9 cellular contexts compared by ENCODE assay signal in the genomic region with DNA sequence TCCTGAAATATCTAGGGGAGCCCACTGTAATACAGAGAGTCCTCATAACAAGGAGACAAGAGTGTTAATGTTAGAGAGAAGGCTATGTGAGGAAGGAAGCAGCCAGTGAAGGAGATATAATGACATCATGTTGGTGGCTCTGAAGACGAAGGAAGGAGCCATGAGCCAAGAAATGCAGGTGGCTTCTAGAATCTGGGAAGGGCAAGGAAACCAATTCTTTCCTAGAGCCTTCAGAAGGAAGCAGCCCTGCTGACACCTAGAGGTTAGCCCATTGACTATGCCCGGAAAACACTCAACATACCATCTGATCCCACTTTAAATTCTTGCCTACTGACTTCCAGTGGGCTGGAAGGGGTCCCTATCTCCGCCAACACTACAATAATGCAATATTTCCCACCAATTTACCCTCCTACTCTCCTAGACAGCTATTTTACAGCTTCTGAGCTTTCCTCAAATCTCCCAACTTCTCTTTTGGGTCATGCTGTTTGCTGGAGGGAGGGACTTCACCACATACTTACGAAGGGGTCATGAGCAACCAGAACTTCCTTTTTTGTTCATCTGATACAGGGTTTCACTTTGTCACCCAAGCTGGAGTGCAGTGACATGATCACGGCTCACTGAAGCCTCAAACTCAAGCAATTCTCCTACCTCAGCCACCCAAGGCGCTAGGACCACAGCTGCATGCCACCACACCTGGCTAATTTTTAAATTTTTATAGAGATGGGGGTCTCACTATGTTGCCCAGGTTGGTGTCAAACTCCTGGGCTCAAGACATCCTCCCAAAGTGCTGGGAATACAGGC. TPM values are rescaled to one million over a fixed set of nuclear protein-coding genes. Genes with fewer than 3 reads are reported as not detected.
DNase-seq lines count a peak whose midpoint lies in the region; ATAC-seq and TF ChIP-seq lines count a peak whose summit lies in the region.
"Had no signal": no experiment of that assay in that cellular context is flagged by ENCODE, and none has a peak within 500 bp of the region (broad histone marks: within the 10 kb centered on the region; RNA-seq: fewer than 3 reads in every experiment).

No MANE protein-coding gene starts in this region.

- TF ChIP-seq POLR2A in GM18505 (IDR thresholded peaks at IDR 0.05; ENCODE audit: borderline replicate concordance, extremely low read depth, insufficient read depth, insufficient read length) (peak; percentile 17), vagina (IDR thresholded peaks at IDR 0.05) (no peak)

- H3K27ac ChIP-seq in SJCRH30 = no peak overlapping the region
- no peak overlapping the region for H3K27ac ChIP-seq in vagina
- no peak overlapping the region for H3K27ac ChIP-seq in right atrium auricular region
- H3K27ac ChIP-seq: KMS-11 had no signal

- H3K4me1 ChIP-seq in SJCRH30 (no peaks in the 10 kb centered on the region), vagina (no peaks in the 10 kb centered on the region), right atrium auricular region (peaks cover 0 to 8% of the 10 kb centered on the region in 2 donors)

- peaks cover 7% of the 10 kb centered on the region; the same call in 1 of the 2 replicates for H3K9me3 ChIP-seq in SJCRH30 (replicated peaks)
- H3K9me3 ChIP-seq in vagina = no peaks in the 10 kb centered on the region
- no peaks in the 10 kb centered on the region for H3K9me3 ChIP-seq in right atrium auricular region

- H3K27me3 ChIP-seq in SJCRH30 = no peaks in the 10 kb centered on the region
- no peaks in the 10 kb centered on the region for H3K27me3 ChIP-seq in vagina
- H3K27me3 ChIP-seq in right atrium auricular region = no peaks in the 10 kb centered on the region

- peak; percentile 92 for ATAC-seq in GM18505 (IDR thresholded peaks at IDR 0.05; ENCODE audit: unreplicated experiment)
- peak; percentile 91 for ATAC-seq in GM21576 (IDR thresholded peaks at IDR 0.05; ENCODE audit: unreplicated experiment)
- peak; percentile 78 for ATAC-seq in effector memory CD8-positive, alpha-beta T cell (replicated peaks)

- H3K4me1 Mint-ChIP-seq in effector memory CD8-positive, alpha-beta T cell (ENCODE audit: low read depth in 2 of 2) = peaks cover 17 to 21% of the 10 kb centered on the region in 2 donors

- no peaks in the 10 kb centered on the region for H3K9me3 Mint-ChIP-seq in effector memory CD8-positive, alpha-beta T cell

- TF ChIP-seq CTCF in vagina (IDR thresholded peaks at IDR 0.05) (no peak), right atrium auricular region (IDR thresholded peaks at IDR 0.05) (no peak)

- H3K36me3 Mint-ChIP-seq in effector memory CD8-positive, alpha-beta T cell (ENCODE audit: insufficient read depth) = peaks cover 3% of the 10 kb centered on the region

- DNase-seq in KBM-7 (peak; percentile 79), inferior parietal cortex (ENCODE audit: extremely low spot score) (no peak), SJCRH30 (no peak), vagina (ENCODE audit: extremely low spot score in 2 of 2) (no peak), right atrium auricular region (ENCODE audit: low spot score) (no peak)
- DNase-seq in effector memory CD8-positive, alpha-beta T cell = peak in 2 of 3 experiments; percentile 9 to 14

- H3K4me3 Mint-ChIP-seq in effector memory CD8-positive, alpha-beta T cell = peak overlapping the region; percentile 44 to 58

- peak overlapping the region; percentile 87 to 92 for H3K27ac Mint-ChIP-seq in effector memory CD8-positive, alpha-beta T cell

- H3K27me3 Mint-ChIP-seq in effector memory CD8-positive, alpha-beta T cell = no peaks in the 10 kb centered on the region

- H3K4me3 ChIP-seq in SJCRH30 (no peak overlapping the region), vagina (no peak overlapping the region), right atrium auricular region (no peak overlapping the region)

- H3K36me3 ChIP-seq in SJCRH30 (peaks cover 7% of the 10 kb centered on the region; the same call in 1 of the 2 replicates), vagina (no peaks in the 10 kb centered on the region), right atrium auricular region (no peaks in the 10 kb centered on the region)

- in situ Hi-C loops in KBM-7 (cut with MboI; ENCODE audit: low pct_unique_long_range_greater_than_20kb, low sequenced_read_pairs) = no loop called here

- intact Hi-C loops in vagina (cut with DNase I) = no loop called here

RNA-seq across cellular contexts. Expression of gene G3BP2, which starts 25.2 kb away (rescaled TPM):
- total RNA-seq in SJCRH30 (2014; rRNA removed; shearing (Covaris generic)) = 284 and 301 TPM in 2 replicates
- total RNA-seq in vagina = 53.5 TPM
- total RNA-seq in right atrium auricular region = 10 to 100 TPM; 59.5 to 65.4 TPM

RNA-seq across cellular contexts. Expression of gene USO1, which starts 26.0 kb away (rescaled TPM):
- total RNA-seq in SJCRH30 (2014; rRNA removed; shearing (Covaris generic)) = 91.0 and 94.9 TPM in 2 replicates
- total RNA-seq in vagina (47.9 TPM), right atrium auricular region (10 to 100 TPM; 76.4 to 87.2 TPM)

Comparison
In these comparisons a context has a peak if more than half of its experiments do, and no peak if none do; other contexts are left out.
1. DNase-seq: peak in KBM-7 (single experiment) and effector memory CD8-positive, alpha-beta T cell (2 of 3); none in inferior parietal cortex (single experiment), SJCRH30 (0 of 2), vagina (0 of 2) and right atrium auricular region (single experiment).
2. Peak in every context shown above with its lines, with median percentiles within 50 percentile points of each other: ATAC-seq.